In the genomic region with DNA sequence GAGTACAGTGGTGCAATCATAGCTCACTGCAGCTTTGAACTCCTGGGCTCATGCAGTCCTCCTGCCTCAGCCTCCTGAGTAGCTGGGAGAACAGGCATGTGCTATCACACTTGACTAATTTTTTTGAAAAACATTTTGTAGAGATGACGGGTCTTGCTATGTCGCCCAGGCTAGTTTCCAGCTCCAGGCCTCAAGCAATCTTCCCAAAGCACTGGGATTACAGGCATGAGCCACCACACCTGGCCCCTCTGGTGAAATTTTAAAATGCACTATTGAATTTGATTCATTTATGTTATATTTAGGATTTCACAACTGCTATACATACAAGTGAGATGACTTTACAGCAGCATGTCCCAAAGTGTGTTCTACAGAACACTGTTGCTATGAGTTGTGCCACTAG, we compare ENCODE assay signal across 23 cellular contexts.
"Had no signal": no experiment of that assay in that cellular context is flagged by ENCODE, and none has a peak within 500 bp of the region (broad histone marks: within the 10 kb centered on the region; RNA-seq: fewer than 3 reads in every experiment).

No MANE protein-coding gene starts in this region.

- H3K36me3 ChIP-seq: MG63, Peyer's patch, SJCRH30 had no signal

- H3K4me3 ChIP-seq: MG63, Peyer's patch, SJCRH30 had no signal

- H3K4me1 ChIP-seq: Peyer's patch, SJCRH30 had no signal

- FAIRE-seq: HTR-8/SVneo had no signal

- H3K27me3 ChIP-seq: MG63, Peyer's patch, SJCRH30 had no signal

- H3K27ac ChIP-seq: HL-60, Peyer's patch, SJCRH30 had no signal

- H3K9me3 ChIP-seq: MG63, Peyer's patch, SJCRH30 had no signal

- DNase-seq: Karpas-422, KG1, MG63, NCI-H1092 treated with DMSO at 0.1 percent for 48 hours, NCI-H1436, NCI-H187, NCI-H2029, NCI-H2081 treated with DMSO at 0.1 percent for 48 hours, NCI-H2171, NCI-H226, NCI-H446, NCI-H510A, NCI-H524 treated with DMSO at 0.1 percent for 48 hours, NCI-H69, NCI-H774, PC-3, Peyer's patch, SHP77 treated with DMSO at 0.1 percent for 48 hours, SJCRH30 had no signal

- ATAC-seq: PC-3, Right ventricle myocardium inferior, SK-N-SH treated with all-trans-retinoic acid at 6 μM for 48 hours had no signal
